ENCODE assay signal across 8 cellular contexts in the genomic region with DNA sequence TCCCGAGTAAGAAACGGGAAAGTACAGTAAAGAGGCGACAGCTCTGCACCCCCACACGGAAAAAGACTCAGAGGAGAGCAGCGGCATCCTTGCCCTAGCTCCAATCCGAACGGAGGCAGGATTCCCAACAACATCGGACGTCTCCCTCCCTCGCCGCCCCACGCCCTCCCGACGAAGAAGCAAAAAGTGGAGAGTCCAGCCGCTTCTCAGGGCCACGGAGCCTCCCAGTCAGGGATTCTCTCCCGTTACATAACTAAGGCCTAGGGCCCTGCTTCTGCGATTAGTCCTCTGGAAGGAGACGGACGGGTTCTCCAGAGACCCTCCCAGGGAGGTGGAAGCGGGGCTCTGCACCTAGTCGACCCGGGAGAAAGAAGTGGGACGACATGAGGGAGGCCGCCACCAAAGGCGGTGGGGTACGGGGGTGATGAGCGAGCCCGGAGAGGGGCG. TPM values are rescaled to one million over a fixed set of nuclear protein-coding genes. Genes with fewer than 3 reads are reported as not detected.
A peak's percentile ranks its signal among the peaks of the same experiment; 100 is the strongest.
DNase-seq lines count a peak whose midpoint lies in the region; ATAC-seq and TF ChIP-seq lines count a peak whose summit lies in the region.

No MANE protein-coding gene starts in this region.

- peak overlapping the region; percentile 88 for H3K27ac ChIP-seq in H9 (ENCODE audit: insufficient read length, low read depth, low read length)
- peak overlapping the region; percentile 96 for H3K27ac ChIP-seq in neural cell (ENCODE audit: low read length)

- H3K14ac ChIP-seq in H9 (ENCODE audit: insufficient read depth, low read length) = peak overlapping the region; percentile 97

- H3T11ph ChIP-seq in H9 (ENCODE audit: low read length) = no peak overlapping the region

- H4K20me1 ChIP-seq in H9 (ENCODE audit: control insufficient read depth, insufficient read depth, insufficient read length) (no peaks in the 10 kb centered on the region), neural cell (ENCODE audit: insufficient read depth) (peaks cover 13% of the 10 kb centered on the region)

- no peaks in the 10 kb centered on the region; the same call in 1 of the 2 replicates for H3K4me1 ChIP-seq in H9 (ENCODE audit: insufficient read depth, low read length)

- no peak overlapping the region for H4K8ac ChIP-seq in H9 (replicated peaks; ENCODE audit: insufficient read length, low read depth, low read length)

- H3K18ac ChIP-seq in H9 (ENCODE audit: insufficient read length, low read depth, low read length) = peak overlapping the region; percentile 96

- peaks cover 7 to 12% (median 12%) of the 10 kb centered on the region in 3 experiments; a peak in 6 of 7 replicates for H3K36me3 Mint-ChIP-seq in H9 (ENCODE audit: insufficient read depth in 1 of 3, low read depth in 3 of 3)
- peaks cover 5 to 7% of the 10 kb centered on the region in 2 donors for H3K36me3 Mint-ChIP-seq in activated T-cell treated with anti-CD3 and anti-CD28 coated beads, Interleukin-2, amount 50 U/mL, for 72 hours (ENCODE audit: insufficient read depth in 2 of 2)

- H4K91ac ChIP-seq in H9 (ENCODE audit: insufficient read length, low read depth, low read length) = peak overlapping the region; percentile 54

- H3K79me1 ChIP-seq in H9 (ENCODE audit: insufficient read depth, low read depth, low read length, poor library complexity, severe bottlenecking) = no peaks in the 10 kb centered on the region

- peak overlapping the region; percentile 88 for H3K4me3 ChIP-seq in foreskin fibroblast (ENCODE audit: low read depth in 1 of 2, low read length in 2 of 2)
- peak overlapping the region; percentile 99 for H3K4me3 ChIP-seq in neural cell (ENCODE audit: low read length)

- peak overlapping the region; percentile 9 for H3K56ac ChIP-seq in H9 (ENCODE audit: insufficient read length, low read depth, low read length)

- H3K23me2 ChIP-seq in H9 (ENCODE audit: insufficient read length, low read depth, low read length, poor library complexity, severe bottlenecking) = peaks cover 5% of the 10 kb centered on the region

- ATAC-seq in activated T-cell treated with anti-CD3 and anti-CD28 coated beads, Interleukin-2, amount 50 U/mL, for 72 hours (replicated peaks in 1 of 2) = peak; percentile 46 to 49

- H2BK5ac ChIP-seq in H9 (ENCODE audit: insufficient read length, low read length) = peak overlapping the region; percentile 69

- peaks cover 8% of the 10 kb centered on the region for H3F3A ChIP-seq in neural cell (ENCODE audit: insufficient read depth, low read length, poor library complexity, severe bottlenecking)

- WGBS in H9 (ENCODE audit: extremely low coverage, insufficient read length, low lambda C conversion rate) = no CpG with 5 or more reads among the region's 30 CpGs

- H3K4me2 ChIP-seq in H9 (ENCODE audit: insufficient read depth, insufficient read length, low read length) (peak overlapping the region; percentile 78), neural cell (ENCODE audit: low read length) (peak overlapping the region; percentile 97)

- peaks cover 36% of the 10 kb centered on the region for H3K79me2 ChIP-seq in H9 (ENCODE audit: insufficient read depth, low read length)
- peaks cover 49% of the 10 kb centered on the region for H3K79me2 ChIP-seq in neural cell (replicated peaks; ENCODE audit: insufficient read depth, low read length)

- no peak overlapping the region for H2BK15ac ChIP-seq in H9 (ENCODE audit: low read depth, low read length)

- H2AFZ ChIP-seq in H9 (ENCODE audit: low read length) (no peak overlapping the region), neural cell (ENCODE audit: low read depth, low read length) (peak overlapping the region; percentile 100)

- H3K9me2 ChIP-seq in neural cell (ENCODE audit: insufficient read depth, low read length) = no peaks in the 10 kb centered on the region

- H3K27me3 ChIP-seq in H9 (ENCODE audit: insufficient read depth, low read length) = no peaks in the 10 kb centered on the region
- H3K27me3 ChIP-seq in neural cell (ENCODE audit: insufficient read depth, low read depth, low read length) = no peaks in the 10 kb centered on the region

- H3K9me3 ChIP-seq in H9 (ENCODE audit: control insufficient read depth, low read depth, low read length) (no peaks in the 10 kb centered on the region), neural cell (ENCODE audit: low read length) (no peaks in the 10 kb centered on the region)

- peak overlapping the region; percentile 65 for H2BK120ac ChIP-seq in H9 (ENCODE audit: low read depth, low read length, poor library complexity, severe bottlenecking)

- DNase-seq in activated T-cell treated with anti-CD3 and anti-CD28 coated beads for 48 hours (ENCODE audit: low read depth) (peak; percentile 10), H9 (peak; percentile 45), Kasumi-1 (lab: John Stamatoyannopoulos, UW) (peak; percentile 65 to 66), foreskin fibroblast (peak; percentile 25 to 64), NCI-H2029 treated with DMSO at 0.1 percent for 48 hours (lab: John Stamatoyannopoulos, UW) (no peak)
- no peak for DNase-seq in activated T-cell treated with anti-CD3 and anti-CD28 coated beads, Interleukin-2, amount 50 U/mL, for 1 hour
- DNase-seq in activated T-cell treated with anti-CD3 and anti-CD28 coated beads, Interleukin-2, amount 50 U/mL, for 72 hours = no peak

- H3K27ac Mint-ChIP-seq in H9 = peak overlapping the region; percentile 95 to 98 (median 98)
- H3K27ac Mint-ChIP-seq in activated T-cell treated with anti-CD3 and anti-CD28 coated beads, Interleukin-2, amount 50 U/mL, for 72 hours = peak overlapping the region; percentile 72

- H3K9ac ChIP-seq in H9 (ENCODE audit: extremely low read depth, insufficient read length, low read length) (peak overlapping the region; percentile 99), neural cell (ENCODE audit: low read length) (peak overlapping the region; percentile 94)

- H2AK5ac ChIP-seq in H9 (ENCODE audit: insufficient read length, low read length) = no peak overlapping the region

- peaks cover 0 to 1% of the 10 kb centered on the region in 2 experiments; a peak in 1 of 5 replicates for H3K9me3 Mint-ChIP-seq in H9
- H3K9me3 Mint-ChIP-seq in activated T-cell treated with anti-CD3 and anti-CD28 coated beads, Interleukin-2, amount 50 U/mL, for 72 hours = no peaks in the 10 kb centered on the region

- no peak overlapping the region for H4K5ac ChIP-seq in H9 (ENCODE audit: insufficient read length, low read depth, low read length)

- peak overlapping the region; percentile 51; the same call in 1 of the 2 replicates for H3K4ac ChIP-seq in H9 (ENCODE audit: low read depth, low read length)

- TF ChIP-seq RAD21 in neural cell (conservative IDR thresholded peaks at IDR 0.05) = no peak

- no peak overlapping the region for H3K23ac ChIP-seq in H9 (ENCODE audit: insufficient read length, low read depth, low read length)

- TF ChIP-seq CTCF in H9 (conservative IDR thresholded peaks at IDR 0.05) (no peak), foreskin fibroblast (IDR thresholded peaks at IDR 0.05; ENCODE audit: low read depth, low read length) (no peak), neural cell (IDR thresholded peaks at IDR 0.05; ENCODE audit: poor library complexity, severe bottlenecking) (no peak)

- no peak overlapping the region for H2BK20ac ChIP-seq in H9 (ENCODE audit: low read depth, low read length, poor library complexity, severe bottlenecking)

- H3K27me3 Mint-ChIP-seq in H9 (ENCODE audit: low read depth) = no peaks in the 10 kb centered on the region
- no peaks in the 10 kb centered on the region for H3K27me3 Mint-ChIP-seq in activated T-cell treated with anti-CD3 and anti-CD28 coated beads, Interleukin-2, amount 50 U/mL, for 72 hours (ENCODE audit: low read depth)

- H3K4me3 Mint-ChIP-seq in H9 = peak overlapping the region; percentile 96 to 98
- peak overlapping the region; percentile 93 to 99 for H3K4me3 Mint-ChIP-seq in activated T-cell treated with anti-CD3 and anti-CD28 coated beads, Interleukin-2, amount 50 U/mL, for 72 hours

- H3K36me3 ChIP-seq in neural cell (ENCODE audit: insufficient read depth, low read length) = no peaks in the 10 kb centered on the region

- H3K4me1 Mint-ChIP-seq in H9 = peaks cover 19 to 22% of the 10 kb centered on the region in 2 experiments
- peaks cover 48% of the 10 kb centered on the region for H3K4me1 Mint-ChIP-seq in activated T-cell treated with anti-CD3 and anti-CD28 coated beads, Interleukin-2, amount 50 U/mL, for 72 hours (ENCODE audit: low read depth)

- no peak for TF ChIP-seq EP300 in neural cell (conservative IDR thresholded peaks at IDR 0.05; ENCODE audit: poor library complexity, severe bottlenecking)

- H2BK12ac ChIP-seq in H9 (ENCODE audit: insufficient read length, low read depth, low read length) = no peak overlapping the region

TF ChIP-seq in neural cell, 6 proteins besides CTCF, POLR2A, EP300 and RAD21 (continues in another document):
- TF ChIP-seq, protein P1, sequence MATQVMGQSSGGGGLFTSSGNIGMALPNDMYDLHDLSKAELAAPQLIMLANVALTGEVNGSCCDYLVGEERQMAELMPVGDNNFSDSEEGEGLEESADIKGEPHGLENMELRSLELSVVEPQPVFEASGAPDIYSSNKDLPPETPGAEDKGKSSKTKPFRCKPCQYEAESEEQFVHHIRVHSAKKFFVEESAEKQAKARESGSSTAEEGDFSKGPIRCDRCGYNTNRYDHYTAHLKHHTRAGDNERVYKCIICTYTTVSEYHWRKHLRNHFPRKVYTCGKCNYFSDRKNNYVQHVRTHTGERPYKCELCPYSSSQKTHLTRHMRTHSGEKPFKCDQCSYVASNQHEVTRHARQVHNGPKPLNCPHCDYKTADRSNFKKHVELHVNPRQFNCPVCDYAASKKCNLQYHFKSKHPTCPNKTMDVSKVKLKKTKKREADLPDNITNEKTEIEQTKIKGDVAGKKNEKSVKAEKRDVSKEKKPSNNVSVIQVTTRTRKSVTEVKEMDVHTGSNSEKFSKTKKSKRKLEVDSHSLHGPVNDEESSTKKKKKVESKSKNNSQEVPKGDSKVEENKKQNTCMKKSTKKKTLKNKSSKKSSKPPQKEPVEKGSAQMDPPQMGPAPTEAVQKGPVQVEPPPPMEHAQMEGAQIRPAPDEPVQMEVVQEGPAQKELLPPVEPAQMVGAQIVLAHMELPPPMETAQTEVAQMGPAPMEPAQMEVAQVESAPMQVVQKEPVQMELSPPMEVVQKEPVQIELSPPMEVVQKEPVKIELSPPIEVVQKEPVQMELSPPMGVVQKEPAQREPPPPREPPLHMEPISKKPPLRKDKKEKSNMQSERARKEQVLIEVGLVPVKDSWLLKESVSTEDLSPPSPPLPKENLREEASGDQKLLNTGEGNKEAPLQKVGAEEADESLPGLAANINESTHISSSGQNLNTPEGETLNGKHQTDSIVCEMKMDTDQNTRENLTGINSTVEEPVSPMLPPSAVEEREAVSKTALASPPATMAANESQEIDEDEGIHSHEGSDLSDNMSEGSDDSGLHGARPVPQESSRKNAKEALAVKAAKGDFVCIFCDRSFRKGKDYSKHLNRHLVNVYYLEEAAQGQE (IDR thresholded peaks at IDR 0.05; ENCODE audit: borderline replicate concordance) = peak; percentile 40

RNA-seq across cellular contexts. Expression of a gene that starts 0.6 kb away (rescaled TPM):
- total RNA-seq in H9 (2021) = 202 and 206 TPM in 2 replicates
- total RNA-seq in activated T-cell treated with anti-CD3 and anti-CD28 coated beads, Interleukin-2, amount 50 U/mL, for 72 hours = 100 to 1,000 TPM in 1 of 2 donors, 10 to 100 TPM in 1; 88.7 to 100 TPM
- polyA plus RNA-seq in neural cell = 281 and 365 TPM in 2 replicates
- 201 and 211 TPM in 2 replicates for polyA minus RNA-seq in neural cell

RNA-seq across cellular contexts. Expression of a gene that starts 27.8 kb away (rescaled TPM):
- 164 and 168 TPM in 2 replicates for total RNA-seq in H9 (2021)
- total RNA-seq in activated T-cell treated with anti-CD3 and anti-CD28 coated beads, Interleukin-2, amount 50 U/mL, for 72 hours = 100 to 1,000 TPM; 233 to 300 TPM
- polyA plus RNA-seq in neural cell = 143 and 170 TPM in 2 replicates
- 87.6 and 123 TPM in 2 replicates for polyA minus RNA-seq in neural cell

Comparison
In these comparisons a context has a peak if more than half of its experiments do, and no peak if none do; other contexts are left out.
1. DNase-seq: peak in activated T-cell treated with anti-CD3 and anti-CD28 coated beads for 48 hours (single experiment), H9 (single experiment), Kasumi-1 (2 of 2) and foreskin fibroblast (2 of 2); none in activated T-cell treated with anti-CD3 and anti-CD28 coated beads, Interleukin-2, amount 50 U/mL, for 1 hour (single experiment), activated T-cell treated with anti-CD3 and anti-CD28 coated beads, Interleukin-2, amount 50 U/mL, for 72 hours (0 of 2) and NCI-H2029 treated with DMSO at 0.1 percent for 48 hours (single experiment).